Comparison of ENCODE assay signal across 29 cellular contexts in the genomic region with DNA sequence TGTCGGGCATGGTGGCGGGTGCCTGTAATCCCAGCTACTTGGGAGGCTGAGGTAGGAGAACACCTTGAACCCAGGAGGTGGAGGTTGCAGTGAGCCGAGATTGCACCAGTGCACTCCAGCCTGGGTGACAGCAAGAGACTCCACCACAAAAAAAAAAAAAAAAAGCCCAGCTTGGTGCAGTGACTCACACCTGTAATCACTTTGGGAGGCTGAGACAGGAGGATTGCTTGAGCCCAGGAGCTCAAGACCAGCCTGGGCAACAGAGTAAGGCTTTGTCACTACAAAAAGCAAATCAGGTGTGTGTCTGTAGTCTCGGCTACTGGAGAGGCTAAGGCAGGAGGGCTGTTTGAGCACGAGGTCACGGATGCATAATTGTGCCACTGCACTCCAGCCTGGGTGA.
"Had no signal": no experiment of that assay in that cellular context is flagged by ENCODE, and none has a peak within 500 bp of the region (broad histone marks: within the 10 kb centered on the region; RNA-seq: fewer than 3 reads in every experiment).

No MANE protein-coding gene starts in this region.

- H3K4me3 ChIP-seq: adrenal gland, body of pancreas, cardiac muscle cell, colonic mucosa, mucosa of descending colon, spleen, testis, transverse colon had no signal

- DNase-seq: activated CD4-positive, alpha-beta T cell treated with anti-CD3 and anti-CD28 coated beads for 1 hour; activated CD4-positive, alpha-beta T cell treated with anti-CD3 and anti-CD28 coated beads, Interleukin-2, amount 50 U/mL, for 1 hour; activated CD8-positive, alpha-beta memory T cell treated with anti-CD3 and anti-CD28 coated beads, Interleukin-2, amount 10 ng/mL, durations not matched to agents 7 days and 5 days; activated CD8-positive, alpha-beta T cell treated with anti-CD3 and anti-CD28 coated beads, Interleukin-2, amount 10 ng/mL, durations not matched to agents 7 days and 5 days; activated effector memory CD4-positive, alpha-beta T cell treated with anti-CD3 and anti-CD28 coated beads, Interleukin-2, amount 50 U/mL, for 16 hours; activated naive CD4-positive, alpha-beta T cell treated with anti-CD3 and anti-CD28 coated beads for 36 hours; activated naive CD8-positive, alpha-beta T cell treated with anti-CD3 and anti-CD28 coated beads for 36 hours; adrenal gland; aorta; body of pancreas; cerebellar nuclear complex; colonic mucosa; effector CD8-positive, alpha-beta T cell; islet precursor cell; left cardiac atrium; left ventricle myocardium superior; mucosa of descending colon; right cardiac atrium; stimulated activated naive CD8-positive, alpha-beta T cell treated with anti-CD3 and anti-CD28 coated beads, Interleukin-15, Interleukin-2, amounts not matched to agents 100 U/mL and 50 U/mL, for 24 hours; T-helper 2 cell; testis; transverse colon had no signal

- H3K9me3 Mint-ChIP-seq: activated naive CD4-positive, alpha-beta T cell treated with anti-CD3 and anti-CD28 coated beads for 36 hours; activated naive CD8-positive, alpha-beta T cell treated with anti-CD3 and anti-CD28 coated beads for 36 hours; natural killer cell treated with Interleukin-12 subunit alpha and Interleukin-12 subunit beta and Interleukin-15 and Interleukin-18, amount 100 ng/mL, for 72 hours had no signal

- H3K27ac Mint-ChIP-seq: activated CD8-positive, alpha-beta memory T cell treated with anti-CD3 and anti-CD28 coated beads, Interleukin-2, amount 10 ng/mL, durations not matched to agents 7 days and 5 days; activated CD8-positive, alpha-beta T cell treated with anti-CD3 and anti-CD28 coated beads, Interleukin-2, amount 10 ng/mL, durations not matched to agents 7 days and 5 days; activated naive CD4-positive, alpha-beta T cell treated with anti-CD3 and anti-CD28 coated beads for 36 hours; activated naive CD8-positive, alpha-beta T cell treated with anti-CD3 and anti-CD28 coated beads for 36 hours; WTC11 had no signal

- H3K9me3 ChIP-seq: adrenal gland, body of pancreas, colonic mucosa, mucosa of descending colon, testis, transverse colon had no signal

- H3K36me3 Mint-ChIP-seq: activated CD8-positive, alpha-beta memory T cell treated with anti-CD3 and anti-CD28 coated beads, Interleukin-2, amount 10 ng/mL, durations not matched to agents 7 days and 5 days; activated naive CD8-positive, alpha-beta T cell treated with anti-CD3 and anti-CD28 coated beads for 36 hours; natural killer cell treated with Interleukin-12 subunit alpha and Interleukin-12 subunit beta and Interleukin-15 and Interleukin-18, amount 100 ng/mL, for 72 hours; WTC11 had no signal

- FAIRE-seq: endometrium, frontal cortex, urothelium cell line had no signal

- H3K27ac ChIP-seq: adrenal gland, body of pancreas, cardiac muscle cell, colonic mucosa, testis, transverse colon had no signal

- H3K27me3 Mint-ChIP-seq: activated naive CD8-positive, alpha-beta T cell treated with anti-CD3 and anti-CD28 coated beads for 36 hours had no signal

- H3K4me1 ChIP-seq: colonic mucosa had no signal

- ATAC-seq: activated CD8-positive, alpha-beta memory T cell treated with anti-CD3 and anti-CD28 coated beads, Interleukin-2, amount 10 ng/mL, durations not matched to agents 7 days and 5 days; activated CD8-positive, alpha-beta T cell treated with anti-CD3 and anti-CD28 coated beads, Interleukin-2, amount 10 ng/mL, durations not matched to agents 7 days and 5 days; body of pancreas; left cardiac atrium; left ventricle myocardium superior; mucosa of descending colon; right cardiac atrium; stimulated activated naive CD8-positive, alpha-beta T cell treated with anti-CD3 and anti-CD28 coated beads, Interleukin-15, Interleukin-2, amounts not matched to agents 100 U/mL and 50 U/mL, for 24 hours; WTC11 had no signal

- H3K36me3 ChIP-seq: adrenal gland, cardiac muscle cell, colonic mucosa, spleen, transverse colon had no signal

- H3K4me3 Mint-ChIP-seq: activated CD8-positive, alpha-beta memory T cell treated with anti-CD3 and anti-CD28 coated beads, Interleukin-2, amount 10 ng/mL, durations not matched to agents 7 days and 5 days; activated CD8-positive, alpha-beta T cell treated with anti-CD3 and anti-CD28 coated beads, Interleukin-2, amount 10 ng/mL, durations not matched to agents 7 days and 5 days; activated naive CD4-positive, alpha-beta T cell treated with anti-CD3 and anti-CD28 coated beads for 36 hours; activated naive CD8-positive, alpha-beta T cell treated with anti-CD3 and anti-CD28 coated beads for 36 hours; natural killer cell treated with Interleukin-12 subunit alpha and Interleukin-12 subunit beta and Interleukin-15 and Interleukin-18, amount 100 ng/mL, for 72 hours; WTC11 had no signal

- H3K27me3 ChIP-seq: adrenal gland, body of pancreas, colonic mucosa, testis, transverse colon had no signal
